20 cellular contexts compared by ENCODE assay signal in the genomic region with DNA sequence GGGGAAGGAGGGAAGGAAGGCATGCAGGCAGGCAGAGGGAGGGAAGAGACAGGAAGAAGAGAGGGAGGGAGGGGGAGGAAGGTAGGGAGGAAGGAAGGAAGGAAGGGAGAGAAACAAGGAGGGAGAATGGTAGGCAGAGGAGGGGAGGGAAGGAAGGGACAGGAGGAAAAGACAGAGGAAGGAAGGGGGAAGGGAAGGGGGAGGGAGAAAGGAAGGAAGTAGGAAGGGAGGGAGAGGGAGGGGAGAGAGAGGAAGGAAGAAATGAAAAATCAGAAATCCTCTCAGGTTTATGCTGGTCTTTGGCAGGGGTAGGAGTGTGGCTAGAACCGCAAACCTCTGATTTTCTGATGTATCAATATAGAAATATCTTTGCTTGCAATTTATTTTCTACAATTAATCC. TPM values are rescaled to one million over a fixed set of nuclear protein-coding genes. Genes with fewer than 3 reads are reported as not detected.
"Had no signal": no experiment of that assay in that cellular context is flagged by ENCODE, and none has a peak within 500 bp of the region (broad histone marks: within the 10 kb centered on the region; RNA-seq: fewer than 3 reads in every experiment).

No MANE protein-coding gene starts in this region.

- H3K4me1 ChIP-seq: ascending aorta, pancreas had no signal

- H3K4me3 ChIP-seq: ascending aorta, breast epithelium, gastroesophageal sphincter, pancreas, upper lobe of right lung had no signal

- H3K27ac ChIP-seq: ascending aorta, breast epithelium, gastroesophageal sphincter, pancreas, upper lobe of right lung, WERI-Rb-1 had no signal

- H3K9me3 Mint-ChIP-seq: activated CD4-positive, alpha-beta memory T cell treated with anti-CD3 and anti-CD28 coated beads for 36 hours; activated naive CD4-positive, alpha-beta T cell treated with anti-CD3 and anti-CD28 coated beads for 36 hours; activated naive CD8-positive, alpha-beta T cell treated with anti-CD3 and anti-CD28 coated beads, Interleukin-2, amount 50 U/mL, for 24 hours; activated T-helper 2 cell treated with anti-CD3 and anti-CD28 coated beads, Interferon-gamma antibody, Interleukin-2, Interleukin-4, amounts not matched to agents 10 μg/mL and 5 μg/mL and 100 μg/mL, durations not matched to agents 14 hours and 24 hours and 36 hours; natural killer cell treated with Interleukin-12 subunit alpha and Interleukin-12 subunit beta and Interleukin-15 and Interleukin-18, amount 100 ng/mL, for 72 hours; T-helper 1 cell treated with Interleukin-12 subunit alpha and Interleukin-12 subunit beta and Interleukin-4 antibody, amounts not matched to agents 30 μg/mL and 1 μg/mL, for 36 hours had no signal

- H3K4me1 Mint-ChIP-seq: activated CD4-positive, alpha-beta T cell treated with anti-CD3 and anti-CD28 coated beads for 36 hours; activated naive CD8-positive, alpha-beta T cell treated with anti-CD3 and anti-CD28 coated beads, Interleukin-2, amount 50 U/mL, for 24 hours had no signal

- DNase-seq: activated CD4-positive, alpha-beta memory T cell treated with anti-CD3 and anti-CD28 coated beads for 36 hours; activated CD4-positive, alpha-beta T cell treated with anti-CD3 and anti-CD28 coated beads for 36 hours; activated CD8-positive, alpha-beta memory T cell treated with anti-CD3 and anti-CD28 coated beads, Interleukin-2, amount 10 ng/mL, durations not matched to agents 7 days and 5 days; activated naive CD4-positive, alpha-beta T cell treated with anti-CD3 and anti-CD28 coated beads for 36 hours; activated naive CD8-positive, alpha-beta T cell treated with anti-CD3 and anti-CD28 coated beads, Interleukin-2, amount 50 U/mL, for 24 hours; activated T-cell treated with anti-CD3 and anti-CD28 coated beads, Interleukin-2, amount 50 U/mL, for 1 hour; dermis blood vessel endothelial cell; pancreas; retina; stimulated activated CD4-positive, alpha-beta T cell treated with anti-CD3 and anti-CD28 coated beads, Interleukin-4, amount 100 ng/mL, for 24 hours; stimulated activated naive CD4-positive, alpha-beta T cell treated with Interleukin-2 at 50 U/mL for 16 hours; upper lobe of right lung; WERI-Rb-1 had no signal

- H3K9me3 ChIP-seq: ascending aorta, breast epithelium, gastroesophageal sphincter, pancreas, upper lobe of right lung had no signal

- FAIRE-seq: islet of Langerhans, pancreas had no signal

- H3K27me3 ChIP-seq: ascending aorta, breast epithelium, upper lobe of right lung had no signal

- H3K36me3 Mint-ChIP-seq: activated CD4-positive, alpha-beta memory T cell treated with anti-CD3 and anti-CD28 coated beads for 36 hours; activated CD8-positive, alpha-beta memory T cell treated with anti-CD3 and anti-CD28 coated beads, Interleukin-2, amount 10 ng/mL, durations not matched to agents 7 days and 5 days; natural killer cell treated with Interleukin-12 subunit alpha and Interleukin-12 subunit beta and Interleukin-15 and Interleukin-18, amount 100 ng/mL, for 72 hours had no signal

- H3K36me3 ChIP-seq: ascending aorta, breast epithelium, gastroesophageal sphincter, pancreas, upper lobe of right lung, WERI-Rb-1 had no signal

- H3K4me3 Mint-ChIP-seq: activated CD4-positive, alpha-beta memory T cell treated with anti-CD3 and anti-CD28 coated beads for 36 hours; activated CD4-positive, alpha-beta T cell treated with anti-CD3 and anti-CD28 coated beads for 36 hours; activated CD8-positive, alpha-beta memory T cell treated with anti-CD3 and anti-CD28 coated beads, Interleukin-2, amount 10 ng/mL, durations not matched to agents 7 days and 5 days; activated naive CD4-positive, alpha-beta T cell treated with anti-CD3 and anti-CD28 coated beads for 36 hours; activated naive CD8-positive, alpha-beta T cell treated with anti-CD3 and anti-CD28 coated beads, Interleukin-2, amount 50 U/mL, for 24 hours; natural killer cell treated with Interleukin-12 subunit alpha and Interleukin-12 subunit beta and Interleukin-15 and Interleukin-18, amount 100 ng/mL, for 72 hours; T-helper 1 cell treated with Interleukin-12 subunit alpha and Interleukin-12 subunit beta and Interleukin-4 antibody, amounts not matched to agents 30 μg/mL and 1 μg/mL, for 36 hours had no signal

- H3K27ac Mint-ChIP-seq: activated CD4-positive, alpha-beta memory T cell treated with anti-CD3 and anti-CD28 coated beads for 36 hours; activated CD4-positive, alpha-beta T cell treated with anti-CD3 and anti-CD28 coated beads for 36 hours; activated CD8-positive, alpha-beta memory T cell treated with anti-CD3 and anti-CD28 coated beads, Interleukin-2, amount 10 ng/mL, durations not matched to agents 7 days and 5 days; activated naive CD4-positive, alpha-beta T cell treated with anti-CD3 and anti-CD28 coated beads for 36 hours; activated naive CD8-positive, alpha-beta T cell treated with anti-CD3 and anti-CD28 coated beads, Interleukin-2, amount 50 U/mL, for 24 hours; activated T-helper 2 cell treated with anti-CD3 and anti-CD28 coated beads, Interferon-gamma antibody, Interleukin-2, Interleukin-4, amounts not matched to agents 10 μg/mL and 5 μg/mL and 100 μg/mL, durations not matched to agents 14 hours and 24 hours and 36 hours; natural killer cell treated with Interleukin-12 subunit alpha and Interleukin-12 subunit beta and Interleukin-15 and Interleukin-18, amount 100 ng/mL, for 72 hours; T-helper 1 cell treated with Interleukin-12 subunit alpha and Interleukin-12 subunit beta and Interleukin-4 antibody, amounts not matched to agents 30 μg/mL and 1 μg/mL, for 36 hours had no signal

RNA-seq across cellular contexts. Expression of gene PRTG, which starts 4.2 kb away (rescaled TPM):
- total RNA-seq: activated CD4-positive, alpha-beta memory T cell treated with anti-CD3 and anti-CD28 coated beads for 36 hours; activated CD4-positive, alpha-beta T cell treated with anti-CD3 and anti-CD28 coated beads for 36 hours; activated CD8-positive, alpha-beta memory T cell treated with anti-CD3 and anti-CD28 coated beads, Interleukin-2, amount 10 ng/mL, durations not matched to agents 7 days and 5 days; activated naive CD4-positive, alpha-beta T cell treated with anti-CD3 and anti-CD28 coated beads for 36 hours; natural killer cell treated with Interleukin-12 subunit alpha and Interleukin-12 subunit beta and Interleukin-15 and Interleukin-18, amount 100 ng/mL, for 72 hours had no signal
